Comparison of ENCODE assay signal across 1 cellular context in the genomic region with DNA sequence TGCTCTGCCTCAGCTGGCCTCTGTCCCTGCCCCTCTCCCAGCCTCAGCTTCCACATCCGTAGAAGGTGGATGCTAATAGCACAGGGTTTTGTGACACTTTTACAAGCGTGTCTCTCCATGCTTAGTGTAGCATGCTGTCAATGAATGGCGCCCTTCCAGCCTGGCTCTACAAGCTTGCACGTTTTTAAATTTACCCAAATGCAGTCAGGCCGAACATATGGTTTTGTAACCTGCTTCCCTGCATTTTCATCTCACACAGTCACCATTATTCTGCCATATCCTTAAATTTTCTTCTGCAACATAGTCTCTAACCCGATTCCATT.
TF ChIP-seq lines count a peak whose summit lies in the region.

No MANE protein-coding gene starts in this region.

TF ChIP-seq in H1, 55 proteins besides CTCF, POLR2A, EP300 and RAD21:
- no peak for TF ChIP-seq JUND (IDR thresholded peaks at IDR 0.05; ENCODE audit: low read length)
- no peak for TF ChIP-seq PHF8 (conservative IDR thresholded peaks at IDR 0.05; ENCODE audit: low read depth, low read length)
- TF ChIP-seq ASH2L (IDR thresholded peaks at IDR 0.05; ENCODE audit: low read length), result no peak
- no peak for TF ChIP-seq NRF1 (IDR thresholded peaks at IDR 0.05; ENCODE audit: low read depth, low read length)
- TF ChIP-seq SP2 (IDR thresholded peaks at IDR 0.05; ENCODE audit: low read length), result no peak
- no peak for TF ChIP-seq CBX5 (IDR thresholded peaks at IDR 0.05; ENCODE audit: low read depth, low read length)
- TF ChIP-seq, protein P1, sequence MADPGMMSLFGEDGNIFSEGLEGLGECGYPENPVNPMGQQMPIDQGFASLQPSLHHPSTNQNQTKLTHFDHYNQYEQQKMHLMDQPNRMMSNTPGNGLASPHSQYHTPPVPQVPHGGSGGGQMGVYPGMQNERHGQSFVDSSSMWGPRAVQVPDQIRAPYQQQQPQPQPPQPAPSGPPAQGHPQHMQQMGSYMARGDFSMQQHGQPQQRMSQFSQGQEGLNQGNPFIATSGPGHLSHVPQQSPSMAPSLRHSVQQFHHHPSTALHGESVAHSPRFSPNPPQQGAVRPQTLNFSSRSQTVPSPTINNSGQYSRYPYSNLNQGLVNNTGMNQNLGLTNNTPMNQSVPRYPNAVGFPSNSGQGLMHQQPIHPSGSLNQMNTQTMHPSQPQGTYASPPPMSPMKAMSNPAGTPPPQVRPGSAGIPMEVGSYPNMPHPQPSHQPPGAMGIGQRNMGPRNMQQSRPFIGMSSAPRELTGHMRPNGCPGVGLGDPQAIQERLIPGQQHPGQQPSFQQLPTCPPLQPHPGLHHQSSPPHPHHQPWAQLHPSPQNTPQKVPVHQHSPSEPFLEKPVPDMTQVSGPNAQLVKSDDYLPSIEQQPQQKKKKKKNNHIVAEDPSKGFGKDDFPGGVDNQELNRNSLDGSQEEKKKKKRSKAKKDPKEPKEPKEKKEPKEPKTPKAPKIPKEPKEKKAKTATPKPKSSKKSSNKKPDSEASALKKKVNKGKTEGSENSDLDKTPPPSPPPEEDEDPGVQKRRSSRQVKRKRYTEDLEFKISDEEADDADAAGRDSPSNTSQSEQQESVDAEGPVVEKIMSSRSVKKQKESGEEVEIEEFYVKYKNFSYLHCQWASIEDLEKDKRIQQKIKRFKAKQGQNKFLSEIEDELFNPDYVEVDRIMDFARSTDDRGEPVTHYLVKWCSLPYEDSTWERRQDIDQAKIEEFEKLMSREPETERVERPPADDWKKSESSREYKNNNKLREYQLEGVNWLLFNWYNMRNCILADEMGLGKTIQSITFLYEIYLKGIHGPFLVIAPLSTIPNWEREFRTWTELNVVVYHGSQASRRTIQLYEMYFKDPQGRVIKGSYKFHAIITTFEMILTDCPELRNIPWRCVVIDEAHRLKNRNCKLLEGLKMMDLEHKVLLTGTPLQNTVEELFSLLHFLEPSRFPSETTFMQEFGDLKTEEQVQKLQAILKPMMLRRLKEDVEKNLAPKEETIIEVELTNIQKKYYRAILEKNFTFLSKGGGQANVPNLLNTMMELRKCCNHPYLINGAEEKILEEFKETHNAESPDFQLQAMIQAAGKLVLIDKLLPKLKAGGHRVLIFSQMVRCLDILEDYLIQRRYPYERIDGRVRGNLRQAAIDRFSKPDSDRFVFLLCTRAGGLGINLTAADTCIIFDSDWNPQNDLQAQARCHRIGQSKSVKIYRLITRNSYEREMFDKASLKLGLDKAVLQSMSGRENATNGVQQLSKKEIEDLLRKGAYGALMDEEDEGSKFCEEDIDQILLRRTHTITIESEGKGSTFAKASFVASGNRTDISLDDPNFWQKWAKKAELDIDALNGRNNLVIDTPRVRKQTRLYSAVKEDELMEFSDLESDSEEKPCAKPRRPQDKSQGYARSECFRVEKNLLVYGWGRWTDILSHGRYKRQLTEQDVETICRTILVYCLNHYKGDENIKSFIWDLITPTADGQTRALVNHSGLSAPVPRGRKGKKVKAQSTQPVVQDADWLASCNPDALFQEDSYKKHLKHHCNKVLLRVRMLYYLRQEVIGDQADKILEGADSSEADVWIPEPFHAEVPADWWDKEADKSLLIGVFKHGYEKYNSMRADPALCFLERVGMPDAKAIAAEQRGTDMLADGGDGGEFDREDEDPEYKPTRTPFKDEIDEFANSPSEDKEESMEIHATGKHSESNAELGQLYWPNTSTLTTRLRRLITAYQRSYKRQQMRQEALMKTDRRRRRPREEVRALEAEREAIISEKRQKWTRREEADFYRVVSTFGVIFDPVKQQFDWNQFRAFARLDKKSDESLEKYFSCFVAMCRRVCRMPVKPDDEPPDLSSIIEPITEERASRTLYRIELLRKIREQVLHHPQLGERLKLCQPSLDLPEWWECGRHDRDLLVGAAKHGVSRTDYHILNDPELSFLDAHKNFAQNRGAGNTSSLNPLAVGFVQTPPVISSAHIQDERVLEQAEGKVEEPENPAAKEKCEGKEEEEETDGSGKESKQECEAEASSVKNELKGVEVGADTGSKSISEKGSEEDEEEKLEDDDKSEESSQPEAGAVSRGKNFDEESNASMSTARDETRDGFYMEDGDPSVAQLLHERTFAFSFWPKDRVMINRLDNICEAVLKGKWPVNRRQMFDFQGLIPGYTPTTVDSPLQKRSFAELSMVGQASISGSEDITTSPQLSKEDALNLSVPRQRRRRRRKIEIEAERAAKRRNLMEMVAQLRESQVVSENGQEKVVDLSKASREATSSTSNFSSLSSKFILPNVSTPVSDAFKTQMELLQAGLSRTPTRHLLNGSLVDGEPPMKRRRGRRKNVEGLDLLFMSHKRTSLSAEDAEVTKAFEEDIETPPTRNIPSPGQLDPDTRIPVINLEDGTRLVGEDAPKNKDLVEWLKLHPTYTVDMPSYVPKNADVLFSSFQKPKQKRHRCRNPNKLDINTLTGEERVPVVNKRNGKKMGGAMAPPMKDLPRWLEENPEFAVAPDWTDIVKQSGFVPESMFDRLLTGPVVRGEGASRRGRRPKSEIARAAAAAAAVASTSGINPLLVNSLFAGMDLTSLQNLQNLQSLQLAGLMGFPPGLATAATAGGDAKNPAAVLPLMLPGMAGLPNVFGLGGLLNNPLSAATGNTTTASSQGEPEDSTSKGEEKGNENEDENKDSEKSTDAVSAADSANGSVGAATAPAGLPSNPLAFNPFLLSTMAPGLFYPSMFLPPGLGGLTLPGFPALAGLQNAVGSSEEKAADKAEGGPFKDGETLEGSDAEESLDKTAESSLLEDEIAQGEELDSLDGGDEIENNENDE (IDR thresholded peaks at IDR 0.05; ENCODE audit: insufficient replicate concordance, low read length), result no peak
- TF ChIP-seq NANOG (IDR thresholded peaks at IDR 0.05; ENCODE audit: insufficient read depth, low read depth, low read length, poor library complexity, severe bottlenecking), result no peak
- TF ChIP-seq POLR2AphosphoS5 (IDR thresholded peaks at IDR 0.05; ENCODE audit: low read depth, low read length), result no peak
- TF ChIP-seq BCL11A (IDR thresholded peaks at IDR 0.05; ENCODE audit: low read depth in 2 of 2, low read length in 2 of 2), result no peak
- no peak for TF ChIP-seq GTF2F1 (IDR thresholded peaks at IDR 0.05; ENCODE audit: borderline replicate concordance, low read depth, low read length)
